1 cellular context compared by ENCODE assay signal in the genomic region with DNA sequence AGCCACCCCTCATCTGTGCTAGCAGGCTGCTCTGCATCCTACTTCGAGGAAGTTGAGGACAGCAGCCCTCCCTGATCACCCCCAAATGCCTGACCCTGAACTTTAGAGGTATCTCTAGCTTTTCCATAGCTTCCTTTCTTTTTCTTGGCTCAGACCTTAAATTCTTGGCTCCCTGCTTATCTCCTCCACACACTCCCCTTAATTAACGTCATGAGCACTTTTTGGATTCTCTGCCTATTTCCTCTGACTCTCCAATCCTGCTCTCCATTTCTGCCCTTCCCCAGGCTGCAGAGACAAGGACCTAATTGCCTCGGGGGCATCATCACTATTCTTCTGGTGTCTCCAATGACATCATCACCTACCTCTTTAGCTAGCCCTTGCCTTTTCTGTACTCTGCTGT.
TF ChIP-seq lines count a peak whose summit lies in the region.

No MANE protein-coding gene starts in this region.

TF ChIP-seq in HepG2, 621 proteins besides CTCF, POLR2A, EP300 and RAD21 (continued from another document):
- TF ChIP-seq CSRNP2 (CRISPR knock-in tag; conservative IDR thresholded peaks at IDR 0.05; ENCODE audit: low read depth) (no peak), GATAD2A (CRISPR knock-in tag; IDR thresholded peaks at IDR 0.05) (no peak), CREB1 (IDR thresholded peaks at IDR 0.05) (peak; percentile 70; the same call in 1 of the 2 replicates), CREB1 (CRISPR knock-in tag; IDR thresholded peaks at IDR 0.05) (no peak), RFXANK (CRISPR knock-in tag; IDR thresholded peaks at IDR 0.05) (no peak), DMAP1 (CRISPR knock-in tag; IDR thresholded peaks at IDR 0.05) (no peak), CCDC6 (CRISPR knock-in tag; IDR thresholded peaks at IDR 0.05) (no peak), ATF7 (IDR thresholded peaks at IDR 0.05) (peak; percentile 91), ATF7 (CRISPR knock-in tag; IDR thresholded peaks at IDR 0.05) (no peak)
